Comparison of ENCODE assay signal across 2 cellular contexts in the genomic region with DNA sequence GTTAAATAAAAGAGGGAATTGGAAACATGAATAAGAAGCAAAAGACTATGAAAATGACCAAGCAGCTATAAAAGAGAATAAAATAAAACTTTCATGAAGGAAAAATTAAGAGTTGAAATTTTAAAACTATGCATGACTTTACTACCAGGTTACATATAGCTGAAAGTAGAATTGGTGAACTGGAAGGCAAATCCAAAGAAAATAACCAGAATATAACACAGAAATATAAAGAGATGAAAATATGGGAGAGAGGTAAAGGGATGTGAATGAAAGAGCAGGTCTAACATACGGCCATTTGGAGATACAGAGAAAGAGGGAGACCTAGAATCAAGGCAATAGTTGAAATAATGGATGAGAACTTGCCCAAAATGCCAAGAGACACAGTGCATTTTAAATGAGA.
TF ChIP-seq lines count a peak whose summit lies in the region.

No MANE protein-coding gene starts in this region.

TF ChIP-seq in HepG2, 621 proteins besides CTCF, POLR2A, EP300 and RAD21:
- no peak for TF ChIP-seq REXO4 (CRISPR knock-in tag; IDR thresholded peaks at IDR 0.05; ENCODE audit: borderline replicate concordance)
- no peak for TF ChIP-seq GLI4 (CRISPR knock-in tag; IDR thresholded peaks at IDR 0.05; ENCODE audit: borderline replicate concordance)
- no peak for TF ChIP-seq ZNF549 (CRISPR knock-in tag; IDR thresholded peaks at IDR 0.05)
- TF ChIP-seq ZSCAN9 (CRISPR knock-in tag; IDR thresholded peaks at IDR 0.05; ENCODE audit: borderline replicate concordance) = no peak
- TF ChIP-seq XBP1 (CRISPR knock-in tag; IDR thresholded peaks at IDR 0.05) = no peak
- peak; percentile 67; the same call in 1 of the 2 replicates for TF ChIP-seq ZFP82 (CRISPR knock-in tag; IDR thresholded peaks at IDR 0.05; ENCODE audit: borderline replicate concordance)
- no peak for TF ChIP-seq NFATC3 (CRISPR knock-in tag; IDR thresholded peaks at IDR 0.05)
- TF ChIP-seq PPARG (CRISPR knock-in tag; conservative IDR thresholded peaks at IDR 0.05) = no peak
- TF ChIP-seq, protein P1, sequence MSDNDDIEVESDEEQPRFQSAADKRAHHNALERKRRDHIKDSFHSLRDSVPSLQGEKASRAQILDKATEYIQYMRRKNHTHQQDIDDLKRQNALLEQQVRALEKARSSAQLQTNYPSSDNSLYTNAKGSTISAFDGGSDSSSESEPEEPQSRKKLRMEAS (IDR thresholded peaks at IDR 0.05) = no peak

TF ChIP-seq in K562, 482 proteins besides CTCF, POLR2A, EP300 and RAD21:
- TF ChIP-seq RBM25 (IDR thresholded peaks at IDR 0.05; ENCODE audit: low read depth, low read length, severe bottlenecking) (peak; percentile 40), TEAD1 (CRISPR knock-in tag; IDR thresholded peaks at IDR 0.05) (no peak), HLTF (IDR thresholded peaks at IDR 0.05) (no peak), ZNF134 (CRISPR knock-in tag; conservative IDR thresholded peaks at IDR 0.05) (no peak), MYNN (IDR thresholded peaks at IDR 0.05) (no peak), MYNN (CRISPR knock-in tag; IDR thresholded peaks at IDR 0.05) (no peak)
- TF ChIP-seq, protein P2, sequence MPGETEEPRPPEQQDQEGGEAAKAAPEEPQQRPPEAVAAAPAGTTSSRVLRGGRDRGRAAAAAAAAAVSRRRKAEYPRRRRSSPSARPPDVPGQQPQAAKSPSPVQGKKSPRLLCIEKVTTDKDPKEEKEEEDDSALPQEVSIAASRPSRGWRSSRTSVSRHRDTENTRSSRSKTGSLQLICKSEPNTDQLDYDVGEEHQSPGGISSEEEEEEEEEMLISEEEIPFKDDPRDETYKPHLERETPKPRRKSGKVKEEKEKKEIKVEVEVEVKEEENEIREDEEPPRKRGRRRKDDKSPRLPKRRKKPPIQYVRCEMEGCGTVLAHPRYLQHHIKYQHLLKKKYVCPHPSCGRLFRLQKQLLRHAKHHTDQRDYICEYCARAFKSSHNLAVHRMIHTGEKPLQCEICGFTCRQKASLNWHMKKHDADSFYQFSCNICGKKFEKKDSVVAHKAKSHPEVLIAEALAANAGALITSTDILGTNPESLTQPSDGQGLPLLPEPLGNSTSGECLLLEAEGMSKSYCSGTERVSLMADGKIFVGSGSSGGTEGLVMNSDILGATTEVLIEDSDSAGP (CRISPR knock-in tag; IDR thresholded peaks at IDR 0.05) = no peak
- TF ChIP-seq, protein P3, sequence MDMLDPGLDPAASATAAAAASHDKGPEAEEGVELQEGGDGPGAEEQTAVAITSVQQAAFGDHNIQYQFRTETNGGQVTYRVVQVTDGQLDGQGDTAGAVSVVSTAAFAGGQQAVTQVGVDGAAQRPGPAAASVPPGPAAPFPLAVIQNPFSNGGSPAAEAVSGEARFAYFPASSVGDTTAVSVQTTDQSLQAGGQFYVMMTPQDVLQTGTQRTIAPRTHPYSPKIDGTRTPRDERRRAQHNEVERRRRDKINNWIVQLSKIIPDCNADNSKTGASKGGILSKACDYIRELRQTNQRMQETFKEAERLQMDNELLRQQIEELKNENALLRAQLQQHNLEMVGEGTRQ (CRISPR knock-in tag; IDR thresholded peaks at IDR 0.05) = no peak
- TF ChIP-seq, protein P4, sequence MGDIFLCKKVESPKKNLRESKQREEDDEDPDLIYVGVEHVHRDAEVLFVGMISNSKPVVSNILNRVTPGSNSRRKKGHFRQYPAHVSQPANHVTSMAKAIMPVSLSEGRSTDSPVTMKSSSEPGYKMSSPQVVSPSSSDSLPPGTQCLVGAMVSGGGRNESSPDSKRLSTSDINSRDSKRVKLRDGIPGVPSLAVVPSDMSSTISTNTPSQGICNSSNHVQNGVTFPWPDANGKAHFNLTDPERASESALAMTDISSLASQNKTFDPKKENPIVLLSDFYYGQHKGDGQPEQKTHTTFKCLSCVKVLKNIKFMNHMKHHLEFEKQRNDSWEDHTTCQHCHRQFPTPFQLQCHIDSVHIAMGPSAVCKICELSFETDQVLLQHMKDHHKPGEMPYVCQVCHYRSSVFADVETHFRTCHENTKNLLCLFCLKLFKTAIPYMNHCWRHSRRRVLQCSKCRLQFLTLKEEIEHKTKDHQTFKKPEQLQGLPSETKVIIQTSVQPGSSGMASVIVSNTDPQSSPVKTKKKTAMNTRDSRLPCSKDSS (IDR thresholded peaks at IDR 0.05; ENCODE audit: low read depth, partially characterized antibody) = peak; percentile 30
